1 cellular context compared by ENCODE assay signal in the genomic region with DNA sequence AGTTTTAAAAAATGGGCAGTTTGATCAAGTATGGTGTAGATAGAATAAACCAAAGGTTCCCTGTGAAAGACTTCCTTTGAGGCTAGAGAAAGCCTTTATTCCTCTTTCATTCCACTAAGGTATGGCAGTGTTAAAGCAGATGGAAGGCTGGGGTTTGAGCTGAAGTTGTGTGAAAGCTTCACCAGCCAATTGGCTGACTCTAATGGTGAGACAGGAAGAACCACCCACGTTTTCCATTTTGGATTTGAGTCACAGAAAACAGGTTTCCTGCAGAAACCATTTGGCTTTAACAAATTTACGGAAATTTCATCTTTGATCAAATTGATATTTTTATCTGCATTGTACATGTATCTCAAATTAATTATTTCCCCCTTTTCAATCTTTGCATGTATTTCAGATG.
TF ChIP-seq lines count a peak whose summit lies in the region.

No MANE protein-coding gene starts in this region.

TF ChIP-seq in H1, 55 proteins besides CTCF, POLR2A, EP300 and RAD21:
- TF ChIP-seq, protein P1, sequence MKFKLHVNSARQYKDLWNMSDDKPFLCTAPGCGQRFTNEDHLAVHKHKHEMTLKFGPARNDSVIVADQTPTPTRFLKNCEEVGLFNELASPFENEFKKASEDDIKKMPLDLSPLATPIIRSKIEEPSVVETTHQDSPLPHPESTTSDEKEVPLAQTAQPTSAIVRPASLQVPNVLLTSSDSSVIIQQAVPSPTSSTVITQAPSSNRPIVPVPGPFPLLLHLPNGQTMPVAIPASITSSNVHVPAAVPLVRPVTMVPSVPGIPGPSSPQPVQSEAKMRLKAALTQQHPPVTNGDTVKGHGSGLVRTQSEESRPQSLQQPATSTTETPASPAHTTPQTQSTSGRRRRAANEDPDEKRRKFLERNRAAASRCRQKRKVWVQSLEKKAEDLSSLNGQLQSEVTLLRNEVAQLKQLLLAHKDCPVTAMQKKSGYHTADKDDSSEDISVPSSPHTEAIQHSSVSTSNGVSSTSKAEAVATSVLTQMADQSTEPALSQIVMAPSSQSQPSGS (IDR thresholded peaks at IDR 0.05; ENCODE audit: low read length): no peak
- no peak for TF ChIP-seq CHD2 (IDR thresholded peaks at IDR 0.05; ENCODE audit: low read length)
- TF ChIP-seq, protein P2, sequence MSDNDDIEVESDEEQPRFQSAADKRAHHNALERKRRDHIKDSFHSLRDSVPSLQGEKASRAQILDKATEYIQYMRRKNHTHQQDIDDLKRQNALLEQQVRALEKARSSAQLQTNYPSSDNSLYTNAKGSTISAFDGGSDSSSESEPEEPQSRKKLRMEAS (IDR thresholded peaks at IDR 0.05): no peak
- no peak for TF ChIP-seq SP4 (IDR thresholded peaks at IDR 0.05; ENCODE audit: low read length)
- no peak for TF ChIP-seq SIX5 (IDR thresholded peaks at IDR 0.05; ENCODE audit: low read depth, low read length)
- no peak for TF ChIP-seq TAF1 (IDR thresholded peaks at IDR 0.05; ENCODE audit: low read depth, low read length)
- TF ChIP-seq TCF12 (IDR thresholded peaks at IDR 0.05; ENCODE audit: low read depth, low read length): no peak
- TF ChIP-seq MAFK (IDR thresholded peaks at IDR 0.05; ENCODE audit: low read depth, low read length): no peak
- TF ChIP-seq CTBP2 (IDR thresholded peaks at IDR 0.05; ENCODE audit: borderline replicate concordance, insufficient read depth, insufficient read length, low read length): no peak
- no peak for TF ChIP-seq JUND (IDR thresholded peaks at IDR 0.05; ENCODE audit: low read length)
- no peak for TF ChIP-seq SUZ12 (IDR thresholded peaks at IDR 0.05; ENCODE audit: low read length)
- TF ChIP-seq SP1 (IDR thresholded peaks at IDR 0.05; ENCODE audit: low read depth, low read length): no peak
- TF ChIP-seq CBX5 (IDR thresholded peaks at IDR 0.05; ENCODE audit: low read depth, low read length): no peak
- no peak for TF ChIP-seq NANOG (IDR thresholded peaks at IDR 0.05; ENCODE audit: insufficient read depth, low read depth, low read length, poor library complexity, severe bottlenecking)
- TF ChIP-seq KDM4A (IDR thresholded peaks at IDR 0.05; ENCODE audit: low read depth, low read length, severe bottlenecking): no peak
- no peak for TF ChIP-seq EGR1 (IDR thresholded peaks at IDR 0.05; ENCODE audit: borderline replicate concordance, low read depth, low read length)
- TF ChIP-seq TEAD4 (IDR thresholded peaks at IDR 0.05; ENCODE audit: low read depth, low read length): no peak
- TF ChIP-seq CEBPB (IDR thresholded peaks at IDR 0.05; ENCODE audit: low read depth, low read length): no peak
- TF ChIP-seq, protein P3, sequence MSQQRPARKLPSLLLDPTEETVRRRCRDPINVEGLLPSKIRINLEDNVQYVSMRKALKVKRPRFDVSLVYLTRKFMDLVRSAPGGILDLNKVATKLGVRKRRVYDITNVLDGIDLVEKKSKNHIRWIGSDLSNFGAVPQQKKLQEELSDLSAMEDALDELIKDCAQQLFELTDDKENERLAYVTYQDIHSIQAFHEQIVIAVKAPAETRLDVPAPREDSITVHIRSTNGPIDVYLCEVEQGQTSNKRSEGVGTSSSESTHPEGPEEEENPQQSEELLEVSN (IDR thresholded peaks at IDR 0.05): no peak
TF ChIP-seq in H1: peak in this region for 0.
